In the genomic region with DNA sequence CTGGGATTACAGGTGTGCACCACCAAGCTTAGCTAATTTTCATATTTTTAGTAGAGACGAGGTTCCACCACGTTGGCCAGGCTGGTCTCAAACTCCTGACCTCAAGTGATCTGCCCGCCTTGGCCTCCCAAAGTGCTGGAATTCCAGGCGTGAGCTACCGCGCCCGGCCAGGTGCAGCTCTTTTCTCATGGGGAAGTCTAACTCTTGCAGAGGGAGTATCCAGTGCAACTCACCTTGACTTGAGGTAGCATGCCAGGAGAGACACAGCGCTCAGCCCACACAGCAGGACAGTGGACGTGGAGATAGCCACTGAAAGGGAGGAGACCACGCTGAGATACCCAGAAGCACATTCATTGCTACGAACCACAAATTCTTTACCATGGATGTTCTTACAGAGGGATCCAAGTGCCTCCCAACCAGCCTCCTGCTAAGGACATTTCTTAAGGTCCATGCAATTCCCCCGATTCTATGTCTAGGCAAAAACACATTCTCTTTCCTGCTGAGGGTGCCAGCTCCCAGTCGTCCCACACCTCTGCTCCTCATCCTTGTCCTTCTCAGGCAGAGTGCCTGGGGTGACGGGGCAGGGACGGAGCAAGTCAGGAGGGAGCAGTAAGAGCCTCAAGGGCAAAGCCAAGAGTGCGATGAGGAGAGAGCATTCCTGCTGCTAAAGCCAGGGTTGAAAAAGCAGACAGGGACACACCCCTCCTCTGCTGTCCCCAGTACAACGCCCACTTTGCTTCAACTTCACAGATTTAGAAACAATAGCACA, we compare ENCODE assay signal across 1 cellular context.
TF ChIP-seq lines count a peak whose summit lies in the region.

No MANE protein-coding gene starts in this region.

TF ChIP-seq in IMR-90, 13 proteins besides CTCF, POLR2A, EP300 and RAD21:
- TF ChIP-seq BHLHE40 (IDR thresholded peaks at IDR 0.05; ENCODE audit: low read depth, low read length), result no peak
- TF ChIP-seq MAFK (IDR thresholded peaks at IDR 0.05; ENCODE audit: low read depth, low read length), result no peak
- no peak for TF ChIP-seq CHD1 (IDR thresholded peaks at IDR 0.05; ENCODE audit: low read depth, low read length)
- TF ChIP-seq, protein P1, sequence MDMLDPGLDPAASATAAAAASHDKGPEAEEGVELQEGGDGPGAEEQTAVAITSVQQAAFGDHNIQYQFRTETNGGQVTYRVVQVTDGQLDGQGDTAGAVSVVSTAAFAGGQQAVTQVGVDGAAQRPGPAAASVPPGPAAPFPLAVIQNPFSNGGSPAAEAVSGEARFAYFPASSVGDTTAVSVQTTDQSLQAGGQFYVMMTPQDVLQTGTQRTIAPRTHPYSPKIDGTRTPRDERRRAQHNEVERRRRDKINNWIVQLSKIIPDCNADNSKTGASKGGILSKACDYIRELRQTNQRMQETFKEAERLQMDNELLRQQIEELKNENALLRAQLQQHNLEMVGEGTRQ (IDR thresholded peaks at IDR 0.05; ENCODE audit: low read depth, low read length), result no peak
- TF ChIP-seq, protein P2, sequence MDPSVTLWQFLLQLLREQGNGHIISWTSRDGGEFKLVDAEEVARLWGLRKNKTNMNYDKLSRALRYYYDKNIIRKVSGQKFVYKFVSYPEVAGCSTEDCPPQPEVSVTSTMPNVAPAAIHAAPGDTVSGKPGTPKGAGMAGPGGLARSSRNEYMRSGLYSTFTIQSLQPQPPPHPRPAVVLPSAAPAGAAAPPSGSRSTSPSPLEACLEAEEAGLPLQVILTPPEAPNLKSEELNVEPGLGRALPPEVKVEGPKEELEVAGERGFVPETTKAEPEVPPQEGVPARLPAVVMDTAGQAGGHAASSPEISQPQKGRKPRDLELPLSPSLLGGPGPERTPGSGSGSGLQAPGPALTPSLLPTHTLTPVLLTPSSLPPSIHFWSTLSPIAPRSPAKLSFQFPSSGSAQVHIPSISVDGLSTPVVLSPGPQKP (IDR thresholded peaks at IDR 0.05; ENCODE audit: borderline replicate concordance, low read depth, low read length), result no peak
TF ChIP-seq in IMR-90: peak in this region for 0.
